In the genomic region with DNA sequence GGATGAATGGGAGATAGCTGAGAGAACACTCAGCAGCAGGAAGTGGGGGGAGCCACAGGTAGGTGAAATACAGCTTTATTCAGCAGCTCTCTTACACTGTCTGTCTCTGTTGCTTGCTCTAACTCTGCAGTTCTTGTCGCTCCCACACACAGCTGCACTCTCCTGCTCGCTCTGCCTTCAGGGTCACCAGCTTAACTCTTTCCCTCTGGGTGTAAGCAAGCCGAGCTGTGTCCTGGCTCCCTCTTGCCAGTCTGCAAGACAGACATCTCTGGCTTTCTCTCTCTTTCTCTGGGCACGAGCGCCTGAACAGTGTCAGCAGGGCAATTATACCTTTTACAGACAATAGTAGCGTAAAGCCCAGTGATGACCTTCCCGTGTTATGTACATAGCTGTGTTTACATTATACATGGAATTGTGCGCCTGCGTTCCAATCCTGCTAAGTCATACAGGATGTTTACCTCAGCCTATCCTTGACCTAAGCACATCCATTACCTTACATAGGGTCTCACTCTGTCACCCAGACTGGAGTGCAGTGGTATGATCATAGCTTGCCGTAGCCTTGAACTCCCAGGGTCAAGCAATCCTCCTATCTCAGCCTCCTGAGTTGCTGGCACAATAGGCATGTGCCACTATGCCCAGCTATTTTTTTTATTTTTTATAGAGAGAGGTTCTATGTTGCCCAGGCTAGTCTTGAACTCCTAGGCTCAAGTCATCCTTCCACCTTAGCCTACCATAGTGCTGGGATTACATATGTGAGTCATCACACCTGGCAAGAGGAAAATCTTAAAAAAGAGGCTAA, we compare ENCODE assay signal across 1 cellular context.
A peak's percentile ranks its signal among the peaks of the same experiment; 100 is the strongest.
TF ChIP-seq lines count a peak whose summit lies in the region.

No MANE protein-coding gene starts in this region.

TF ChIP-seq in HepG2, 621 proteins besides CTCF, POLR2A, EP300 and RAD21 (continued from another document and continues in another):
- TF ChIP-seq, protein P1, sequence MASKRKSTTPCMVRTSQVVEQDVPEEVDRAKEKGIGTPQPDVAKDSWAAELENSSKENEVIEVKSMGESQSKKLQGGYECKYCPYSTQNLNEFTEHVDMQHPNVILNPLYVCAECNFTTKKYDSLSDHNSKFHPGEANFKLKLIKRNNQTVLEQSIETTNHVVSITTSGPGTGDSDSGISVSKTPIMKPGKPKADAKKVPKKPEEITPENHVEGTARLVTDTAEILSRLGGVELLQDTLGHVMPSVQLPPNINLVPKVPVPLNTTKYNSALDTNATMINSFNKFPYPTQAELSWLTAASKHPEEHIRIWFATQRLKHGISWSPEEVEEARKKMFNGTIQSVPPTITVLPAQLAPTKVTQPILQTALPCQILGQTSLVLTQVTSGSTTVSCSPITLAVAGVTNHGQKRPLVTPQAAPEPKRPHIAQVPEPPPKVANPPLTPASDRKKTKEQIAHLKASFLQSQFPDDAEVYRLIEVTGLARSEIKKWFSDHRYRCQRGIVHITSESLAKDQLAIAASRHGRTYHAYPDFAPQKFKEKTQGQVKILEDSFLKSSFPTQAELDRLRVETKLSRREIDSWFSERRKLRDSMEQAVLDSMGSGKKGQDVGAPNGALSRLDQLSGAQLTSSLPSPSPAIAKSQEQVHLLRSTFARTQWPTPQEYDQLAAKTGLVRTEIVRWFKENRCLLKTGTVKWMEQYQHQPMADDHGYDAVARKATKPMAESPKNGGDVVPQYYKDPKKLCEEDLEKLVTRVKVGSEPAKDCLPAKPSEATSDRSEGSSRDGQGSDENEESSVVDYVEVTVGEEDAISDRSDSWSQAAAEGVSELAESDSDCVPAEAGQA (IDR thresholded peaks at IDR 0.05; ENCODE audit: low read depth): 0 out of 2 replicates have a peak, but pooled peaks have one; percentile 72
- TF ChIP-seq, protein P1 (CRISPR knock-in tag; IDR thresholded peaks at IDR 0.05; ENCODE audit: borderline replicate concordance): no peak
- TF ChIP-seq ZFY (CRISPR knock-in tag; IDR thresholded peaks at IDR 0.05) (no peak), TBL1XR1 (IDR thresholded peaks at IDR 0.05; ENCODE audit: borderline replicate concordance, low read length, partially characterized antibody) (peak; percentile 97), ZNF644 (CRISPR knock-in tag; IDR thresholded peaks at IDR 0.05; ENCODE audit: low read depth) (peak; percentile 98), HOXA7 (CRISPR knock-in tag; IDR thresholded peaks at IDR 0.05) (0 out of 2 replicates have a peak, but pooled peaks have one; percentile 61), TRAFD1 (CRISPR knock-in tag; IDR thresholded peaks at IDR 0.05; ENCODE audit: borderline replicate concordance) (peak; percentile 83; the same call in 1 of the 2 replicates), ZNF775 (CRISPR knock-in tag; IDR thresholded peaks at IDR 0.05; ENCODE audit: borderline replicate concordance) (peak; percentile 77; the same call in 1 of the 2 replicates), ZNF331 (CRISPR knock-in tag; IDR thresholded peaks at IDR 0.05) (peak; percentile 98), CC2D1A (CRISPR knock-in tag; IDR thresholded peaks at IDR 0.05) (no peak), NFE2 (CRISPR knock-in tag; IDR thresholded peaks at IDR 0.05) (peak; percentile 98), TCF7 (IDR thresholded peaks at IDR 0.05; ENCODE audit: low read depth) (peak; percentile 85), KAT8 (CRISPR knock-in tag; IDR thresholded peaks at IDR 0.05) (peak; percentile 93), GATAD1 (CRISPR knock-in tag; IDR thresholded peaks at IDR 0.05) (peak; percentile 87), ZNF317 (CRISPR knock-in tag; IDR thresholded peaks at IDR 0.05) (peak; percentile 93), ZNF75D (CRISPR knock-in tag; IDR thresholded peaks at IDR 0.05; ENCODE audit: borderline replicate concordance) (no peak), HMGXB3 (CRISPR knock-in tag; IDR thresholded peaks at IDR 0.05; ENCODE audit: borderline replicate concordance) (peak; percentile 94), BRD4 (CRISPR knock-in tag; IDR thresholded peaks at IDR 0.05) (no peak), FOXM1 (CRISPR knock-in tag; IDR thresholded peaks at IDR 0.05) (no peak), ISL2 (CRISPR knock-in tag; IDR thresholded peaks at IDR 0.05) (peak; percentile 95), ZNF740 (CRISPR knock-in tag; IDR thresholded peaks at IDR 0.05) (peak; percentile 87), SALL2 (CRISPR knock-in tag; IDR thresholded peaks at IDR 0.05) (peak; percentile 90), ZNF230 (CRISPR knock-in tag; IDR thresholded peaks at IDR 0.05) (peak; percentile 79), ZNF446 (CRISPR knock-in tag; IDR thresholded peaks at IDR 0.05) (no peak), ZNF678 (CRISPR knock-in tag; IDR thresholded peaks at IDR 0.05) (peak; percentile 52; the same call in 1 of the 2 replicates), TBX3 (IDR thresholded peaks at IDR 0.05; ENCODE audit: borderline replicate concordance) (peak; percentile 95), RFXAP (CRISPR knock-in tag; IDR thresholded peaks at IDR 0.05; ENCODE audit: borderline replicate concordance) (no peak; the same call in 1 of the 2 replicates), ELF3 (CRISPR knock-in tag; IDR thresholded peaks at IDR 0.05) (peak; percentile 86), JDP2 (CRISPR knock-in tag; IDR thresholded peaks at IDR 0.05; ENCODE audit: borderline replicate concordance) (peak; percentile 27; the same call in 1 of the 2 replicates), YEATS2 (CRISPR knock-in tag; IDR thresholded peaks at IDR 0.05; ENCODE audit: borderline replicate concordance) (peak; percentile 91; the same call in 1 of the 2 replicates), SKI (IDR thresholded peaks at IDR 0.05; ENCODE audit: partially characterized antibody) (peak; percentile 96), NCOA2 (CRISPR knock-in tag; IDR thresholded peaks at IDR 0.05) (peak; percentile 100), TFDP2 (CRISPR knock-in tag; IDR thresholded peaks at IDR 0.05) (peak; percentile 82), ZNF563 (CRISPR knock-in tag; IDR thresholded peaks at IDR 0.05) (peak; percentile 48; the same call in 1 of the 2 replicates), JUN (CRISPR knock-in tag; IDR thresholded peaks at IDR 0.05) (peak; percentile 100), SP1 (IDR thresholded peaks at IDR 0.05) (no peak), SP1 (CRISPR knock-in tag; IDR thresholded peaks at IDR 0.05) (no peak; the same call in 1 of the 2 replicates), HOMEZ (CRISPR knock-in tag; IDR thresholded peaks at IDR 0.05; ENCODE audit: low read depth) (peak; percentile 100), ZNF337 (CRISPR knock-in tag; IDR thresholded peaks at IDR 0.05; ENCODE audit: borderline replicate concordance, low read depth) (peak; percentile 66; the same call in 1 of the 2 replicates)
- TF ChIP-seq, protein P2, sequence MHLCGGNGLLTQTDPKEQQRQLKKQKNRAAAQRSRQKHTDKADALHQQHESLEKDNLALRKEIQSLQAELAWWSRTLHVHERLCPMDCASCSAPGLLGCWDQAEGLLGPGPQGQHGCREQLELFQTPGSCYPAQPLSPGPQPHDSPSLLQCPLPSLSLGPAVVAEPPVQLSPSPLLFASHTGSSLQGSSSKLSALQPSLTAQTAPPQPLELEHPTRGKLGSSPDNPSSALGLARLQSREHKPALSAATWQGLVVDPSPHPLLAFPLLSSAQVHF (CRISPR knock-in tag; IDR thresholded peaks at IDR 0.05): 0 out of 2 replicates have a peak, but pooled peaks have one; percentile 51
- TF ChIP-seq, protein P3, sequence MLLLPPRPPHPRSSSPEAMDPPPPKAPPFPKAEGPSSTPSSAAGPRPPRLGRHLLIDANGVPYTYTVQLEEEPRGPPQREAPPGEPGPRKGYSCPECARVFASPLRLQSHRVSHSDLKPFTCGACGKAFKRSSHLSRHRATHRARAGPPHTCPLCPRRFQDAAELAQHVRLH (CRISPR knock-in tag; IDR thresholded peaks at IDR 0.05; ENCODE audit: borderline replicate concordance, low read depth): peak; percentile 99; the same call in 1 of the 2 replicates
- TF ChIP-seq, protein P4, sequence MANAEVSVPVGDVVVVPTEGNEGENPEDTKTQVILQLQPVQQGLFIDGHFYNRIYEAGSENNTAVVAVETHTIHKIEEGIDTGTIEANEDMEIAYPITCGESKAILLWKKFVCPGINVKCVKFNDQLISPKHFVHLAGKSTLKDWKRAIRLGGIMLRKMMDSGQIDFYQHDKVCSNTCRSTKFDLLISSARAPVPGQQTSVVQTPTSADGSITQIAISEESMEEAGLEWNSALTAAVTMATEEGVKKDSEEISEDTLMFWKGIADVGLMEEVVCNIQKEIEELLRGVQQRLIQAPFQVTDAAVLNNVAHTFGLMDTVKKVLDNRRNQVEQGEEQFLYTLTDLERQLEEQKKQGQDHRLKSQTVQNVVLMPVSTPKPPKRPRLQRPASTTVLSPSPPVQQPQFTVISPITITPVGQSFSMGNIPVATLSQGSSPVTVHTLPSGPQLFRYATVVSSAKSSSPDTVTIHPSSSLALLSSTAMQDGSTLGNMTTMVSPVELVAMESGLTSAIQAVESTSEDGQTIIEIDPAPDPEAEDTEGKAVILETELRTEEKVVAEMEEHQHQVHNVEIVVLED (CRISPR knock-in tag; IDR thresholded peaks at IDR 0.05; ENCODE audit: borderline replicate concordance): peak; percentile 64; the same call in 1 of the 2 replicates
